8 cellular contexts compared by ENCODE assay signal in the genomic region with DNA sequence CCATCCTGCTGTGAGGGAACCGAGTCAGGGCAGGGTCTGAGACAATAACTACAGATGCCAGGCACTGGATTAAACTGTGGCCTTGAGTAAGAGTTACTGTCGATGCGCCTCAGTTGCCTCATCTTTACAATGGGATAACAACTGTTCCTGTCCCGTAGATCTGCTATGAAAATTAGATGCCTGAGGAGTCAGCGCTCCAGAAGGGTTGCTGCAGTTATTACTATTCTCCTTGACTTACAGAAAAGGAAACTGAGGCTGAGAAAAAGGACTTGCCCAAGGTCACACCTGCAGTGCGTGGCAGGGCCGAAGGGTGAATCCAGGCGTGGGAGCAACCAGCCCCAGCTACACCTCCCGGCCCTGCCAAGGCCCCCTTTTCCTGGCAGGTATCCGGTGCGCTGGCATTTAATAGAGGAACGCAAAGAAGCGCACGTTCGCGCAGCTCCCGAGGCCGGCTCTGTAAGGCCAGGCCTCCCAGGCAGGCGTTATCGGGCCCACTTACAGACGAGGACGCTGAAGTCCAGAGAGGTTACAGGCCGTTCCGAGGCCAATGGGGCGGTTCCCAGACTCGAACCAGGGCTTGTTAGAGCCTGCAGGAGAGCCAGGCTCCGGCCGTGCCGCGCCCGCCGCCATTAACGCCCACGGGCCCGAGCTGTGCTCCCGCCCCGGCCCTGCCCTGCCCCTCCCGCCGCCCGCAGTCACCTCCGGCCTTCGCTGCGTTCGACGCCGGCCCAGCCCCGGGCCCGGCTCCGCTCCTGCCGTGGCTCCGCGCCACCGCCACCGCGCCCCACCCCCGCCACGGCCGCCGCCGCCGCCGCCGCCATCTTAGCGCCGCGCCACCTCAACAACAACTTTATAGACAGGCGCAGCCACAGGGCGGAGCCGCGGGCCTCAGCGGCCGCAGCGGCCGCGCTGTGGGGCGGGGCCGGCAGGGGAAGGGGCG. TPM values are rescaled to one million over a fixed set of nuclear protein-coding genes. Genes with fewer than 3 reads are reported as not detected.
A peak's percentile ranks its signal among the peaks of the same experiment; 100 is the strongest.
DNase-seq lines count a peak whose midpoint lies in the region; ATAC-seq, FAIRE-seq and TF ChIP-seq lines count a peak whose summit lies in the region.

Gene C11orf68, minus strand, starts transcription at position 852 of the 940 bp plus-strand sequence. Its CDS starts 31 bp downstream, at position 821.

- peaks cover 31% of the 10 kb centered on the region for H3K79me2 ChIP-seq in K562 (ENCODE audit: control insufficient read depth, insufficient read depth, low read length)

- H3K9me3 ChIP-seq in MG63 = no peaks in the 10 kb centered on the region
- H3K9me3 ChIP-seq in K562 (replicated peaks; ENCODE audit: control insufficient read depth, insufficient read depth, low read depth, low read length) = no peaks in the 10 kb centered on the region

- H3K36me3 Mint-ChIP-seq in stimulated activated memory B cell treated with anti-CD40 and anti-IgM and Interleukin-4, amounts not matched to agents 10 μg/mL and 1 μg/mL and 100 μg/mL, for 72 hours = peaks cover 21% of the 10 kb centered on the region

- peaks cover 25 to 59% of the 10 kb centered on the region in 2 experiments for H3K4me1 ChIP-seq in K562 (replicated peaks in 1 of 2; ENCODE audit: control insufficient read depth in 2 of 2, insufficient read depth in 2 of 2, low read length in 2 of 2)

- peak within 1 kb of the TSS; percentile 97 for H3K4me3 Mint-ChIP-seq in stimulated activated memory B cell treated with anti-CD40 and anti-IgM and Interleukin-4, amounts not matched to agents 10 μg/mL and 1 μg/mL and 100 μg/mL, for 72 hours

- no peaks in the 10 kb centered on the region for H3K27me3 Mint-ChIP-seq in stimulated activated memory B cell treated with anti-CD40 and anti-IgM and Interleukin-4, amounts not matched to agents 10 μg/mL and 1 μg/mL and 100 μg/mL, for 72 hours

- H4K20me1 ChIP-seq in K562 (replicated peaks; ENCODE audit: control insufficient read depth, insufficient read depth, low read length) = no peaks in the 10 kb centered on the region

- intact Hi-C loops in K562 (cut with micrococcal nuclease) = loop anchor here (1.0 kb wide), 1 partner anchor 43 kb away; the partner anchor contains the start of gene SART1

- FAIRE-seq in H54 (lab: Jason Lieb, UNC) (no peak), K562 (lab: Jason Lieb, UNC) (peak; percentile 71)

- 0 out of 6 replicates have a peak, but pooled peaks of 1 of the 3 experiments have one; percentile 2 for TF ChIP-seq CTCF in K562 (IDR thresholded peaks at IDR 0.05 in 2 of 3, conservative IDR thresholded peaks at IDR 0.05 in 1 of 3; ENCODE audit: insufficient read depth in 2 of 3, low read depth in 1 of 3, low read length in 3 of 3)

- peak within 1 kb of the TSS; percentile 84 for H3K4me3 ChIP-seq in MG63
- peak within 1 kb of the TSS; percentile 98 for H3K4me3 ChIP-seq in K562

- CTCF ChIA-PET in K562 (lab: Yijun Ruan, JAX; ENCODE audit: low intra/inter-chr PET ratio) = interaction anchor here (0.7 to 1.5 kb wide), 2 partner anchors 30 to 103 kb away, joined by 3 to 7 read pairs; partner anchors contain the start of gene FIBP

- in situ Hi-C loops in K562 (cut with MboI) = no loop called here

- H3K9ac ChIP-seq in K562 (ENCODE audit: insufficient read depth in 1 of 2, low read depth in 2 of 2, low read length in 2 of 2) = peak within 1 kb of the TSS; percentile 96 to 99

- H3K27ac Mint-ChIP-seq in stimulated activated memory B cell treated with anti-CD40 and anti-IgM and Interleukin-4, amounts not matched to agents 10 μg/mL and 1 μg/mL and 100 μg/mL, for 72 hours = peak within 1 kb of the TSS; percentile 88

- TF ChIP-seq EP300 in K562 (IDR thresholded peaks at IDR 0.05; ENCODE audit: low read length) = no peak

- no peaks in the 10 kb centered on the region for H3K9me3 Mint-ChIP-seq in stimulated activated memory B cell treated with anti-CD40 and anti-IgM and Interleukin-4, amounts not matched to agents 10 μg/mL and 1 μg/mL and 100 μg/mL, for 72 hours

- H3K4me1 Mint-ChIP-seq in stimulated activated memory B cell treated with anti-CD40 and anti-IgM and Interleukin-4, amounts not matched to agents 10 μg/mL and 1 μg/mL and 100 μg/mL, for 72 hours = peaks cover 51% of the 10 kb centered on the region

- H3K27me3 ChIP-seq in MG63 = no peaks in the 10 kb centered on the region
- no peaks in the 10 kb centered on the region for H3K27me3 ChIP-seq in K562 (ENCODE audit: control insufficient read depth in 2 of 2, insufficient read depth in 2 of 2, low read length in 2 of 2)

- H3K4me2 ChIP-seq in K562 (ENCODE audit: insufficient read depth, low read length) = peak within 1 kb of the TSS; percentile 94

- peak; percentile 69 for ATAC-seq in K562
- ATAC-seq in stimulated activated memory B cell treated with anti-CD40 and anti-IgM and Interleukin-4, amounts not matched to agents 10 μg/mL and 1 μg/mL and 100 μg/mL, for 72 hours = peak; percentile 88

- peak within 1 kb of the TSS; percentile 90 for H2AFZ ChIP-seq in K562 (ENCODE audit: low read depth, low read length)

- no peaks in the 10 kb centered on the region for H3K9me1 ChIP-seq in K562 (ENCODE audit: control insufficient read depth, insufficient read depth, low read length)

- 5% methylated on average over 22 of the region's 78 CpGs for WGBS in K562 (ENCODE audit: insufficient coverage, low coverage, missing lambda C conversion rate)

- POLR2A ChIA-PET in K562 (lab: Yijun Ruan, JAX) = interaction anchor here (0.7 to 2.1 kb wide), 11 partner anchors 9 to 247 kb away, joined by 3 to 12 read pairs (median 5); partner anchors contain the start of genes CCDC85B and FOSL1

- TF ChIP-seq RAD21 in K562 (CRISPR knock-in tag; conservative IDR thresholded peaks at IDR 0.05 in 1 of 2, IDR thresholded peaks at IDR 0.05 in 1 of 2) = no peak

- TF ChIP-seq POLR2A in H54 (IDR thresholded peaks at IDR 0.05; ENCODE audit: low read depth, low read length) (peak; percentile 92), K562 (conservative IDR thresholded peaks at IDR 0.05) (no peak)

- DNase-seq in NCI-H2196 (lab: John Stamatoyannopoulos, UW; ENCODE audit: unreplicated experiment) (peak; percentile 48), NCI-H2196 treated with DMSO at 0.1 percent for 48 hours (lab: John Stamatoyannopoulos, UW; ENCODE audit: unreplicated experiment) (no peak), H54 (ENCODE audit: insufficient read length, low spot score) (no peak), MG63 (no peak), K562 (ENCODE audit: extremely low read depth in 1 of 4, low spot score in 3 of 4) (peak in 1 of 4 experiments; percentile 68), islet precursor cell (peak; percentile 69)
- DNase-seq in central memory CD4-positive, alpha-beta T cell = no peak

- H3K27ac ChIP-seq in K562 (ENCODE audit: extremely low read depth, low read depth, low read length) = peak within 1 kb of the TSS; percentile 95

- H3K36me3 ChIP-seq in MG63 (peaks cover 56% of the 10 kb centered on the region), K562 (ENCODE audit: control insufficient read depth, insufficient read depth, low read length) (peaks cover 31% of the 10 kb centered on the region; the same call in 1 of the 3 replicates)

- BruUV-seq in K562 (replicated peaks; lab: Mats Ljungman, UMichigan) = no TSS peak

TF ChIP-seq in K562, 482 proteins besides CTCF, POLR2A, EP300 and RAD21 (continues in another document):
- TF ChIP-seq TRIM28 (IDR thresholded peaks at IDR 0.05) (no peak), HDAC2 (IDR thresholded peaks at IDR 0.05) (peak; percentile 78), MCM2 (IDR thresholded peaks at IDR 0.05; ENCODE audit: low read depth) (no peak), ATF1 (CRISPR knock-in tag; IDR thresholded peaks at IDR 0.05) (no peak), ATF1 (tag; IDR thresholded peaks at IDR 0.05) (no peak), ZNF12 (CRISPR knock-in tag; IDR thresholded peaks at IDR 0.05) (peak; percentile 81; the same call in 1 of the 2 replicates), NR3C1 (CRISPR knock-in tag; IDR thresholded peaks at IDR 0.05) (no peak), RBM14 (IDR thresholded peaks at IDR 0.05; ENCODE audit: borderline replicate concordance, insufficient read depth, low read depth, low read length) (no peak), SREBF1 (IDR thresholded peaks at IDR 0.05; ENCODE audit: borderline replicate concordance, low read depth, low read length) (no peak), FOXM1 (IDR thresholded peaks at IDR 0.05; ENCODE audit: low read depth) (no peak), FOXM1 (CRISPR knock-in tag; IDR thresholded peaks at IDR 0.05; ENCODE audit: low read depth) (0 out of 2 replicates have a peak, but pooled peaks have one; percentile 19), NR1H2 (CRISPR knock-in tag; IDR thresholded peaks at IDR 0.05) (peak; percentile 90; the same call in 1 of the 2 replicates), ZNF253 (CRISPR knock-in tag; conservative IDR thresholded peaks at IDR 0.05) (no peak)

RNA-seq across cellular contexts. Expression of gene C11orf68, which starts in this region (rescaled TPM):
- total RNA-seq in MG63 (2014; rRNA removed; shearing (Covaris generic); ENCODE audit: low replicate concordance) = 22.0 and 46.6 TPM in 2 replicates
- 10.7 and 38.4 TPM in 2 replicates for total RNA-seq in K562 (2011; cell fraction: chromatin; rRNA removed; ENCODE audit: low replicate concordance)
- total RNA-seq in K562 (2011; cell fraction: nucleolus; rRNA removed) = 35.5 and 41.9 TPM in 2 replicates
- 27.5 and 27.9 TPM in 2 replicates for total RNA-seq in K562 (2011; cell fraction: nucleoplasm; rRNA removed)
- total RNA-seq in K562 (2014; rRNA removed) (6.6 and 11.1 TPM in 2 replicates), K562 (2014; rRNA removed; fragmentation: Illumina TruSeq; extraction: Trizol) (7.2 and 10.6 TPM in 2 replicates), K562 (2015; rRNA removed; fragmentation: Illumina TruSeq; extraction: Trizol) (12.8 and 14.3 TPM in 2 replicates), K562 (2021) (34.5 and 35.9 TPM in 2 replicates)
- polyA plus RNA-seq in K562 (2011; rRNA removed) (18.9 and 34.0 TPM in 2 replicates), K562 (2014; fragmentation: Illumina TruSeq; extraction: Trizol) (31.7 and 40.6 TPM in 2 replicates), K562 (2014; fragmentation: Nextera tagmentation; extraction: Ambion mirVana) (1 to 10 TPM; 3.6 to 4.6 TPM), K562 (2014; rRNA removed) (26.6 and 31.3 TPM in 2 replicates)
- 54.6 and 96.4 TPM in 2 replicates for polyA plus RNA-seq in K562 (2011; cell fraction: cytosol; rRNA removed)
- 44.1 and 53.6 TPM in 2 replicates for polyA plus RNA-seq in K562 (2011; cell fraction: nucleus; rRNA removed)
- polyA plus RNA-seq in K562 (2012) = 26.5 and 54.0 TPM in 2 replicates
- polyA minus RNA-seq in K562 (2011; rRNA and poly(A)+ RNA removed) = 9.8 and 12.4 TPM in 2 replicates
- 20.2 and 22.9 TPM in 2 replicates for polyA minus RNA-seq in K562 (2011; cell fraction: cytosol; rRNA and poly(A)+ RNA removed)
- polyA minus RNA-seq in K562 (2011; cell fraction: nucleus; rRNA and poly(A)+ RNA removed) = 18.7 and 26.1 TPM in 2 replicates

Comparison
In these comparisons a context has a peak if more than half of its experiments do, and no peak if none do; other contexts are left out.
1. DNase-seq: peak in NCI-H2196 (single experiment) and islet precursor cell (single experiment); none in NCI-H2196 treated with DMSO at 0.1 percent for 48 hours (single experiment), H54 (single experiment), MG63 (single experiment) and central memory CD4-positive, alpha-beta T cell (single experiment).